1 cellular context compared by ENCODE assay signal in the genomic region with DNA sequence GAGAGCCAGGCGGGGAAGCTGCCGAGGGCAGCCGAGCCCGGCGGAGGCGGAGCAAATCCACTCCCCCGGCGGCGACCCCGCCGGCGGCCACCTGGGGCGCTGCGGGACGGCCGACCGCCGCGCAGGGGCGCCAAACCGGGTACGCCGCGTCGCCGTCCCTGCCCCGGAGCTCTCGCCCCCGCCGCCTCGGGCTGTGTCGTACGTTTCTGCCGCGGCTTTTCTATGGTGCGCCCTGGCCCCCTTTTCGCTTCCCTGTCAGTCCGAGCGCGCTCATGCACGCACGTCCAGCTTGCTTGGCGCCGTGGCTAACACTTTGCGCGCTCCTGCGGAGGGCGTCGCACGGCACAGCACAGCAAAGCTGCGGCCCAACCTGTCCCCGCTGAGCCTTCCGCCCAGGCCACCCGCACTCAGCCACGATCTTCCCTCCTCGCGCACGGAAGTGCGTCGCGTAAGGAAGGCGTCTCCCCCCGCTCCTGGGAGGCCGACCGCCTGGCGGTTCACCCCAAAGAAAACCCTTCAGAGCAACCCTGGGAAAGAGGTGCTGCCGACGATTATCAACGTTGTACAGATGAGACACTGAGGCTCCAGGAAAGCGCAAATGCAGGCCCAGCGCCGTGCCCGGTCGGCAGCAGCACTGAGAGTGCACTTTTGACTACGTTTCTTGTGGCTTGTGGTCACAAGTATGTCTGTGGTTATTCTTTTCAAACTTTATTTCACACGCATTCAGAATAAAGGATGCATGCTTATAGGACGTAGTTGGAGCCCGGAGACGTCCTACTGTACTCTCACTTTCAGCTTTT.
A peak's percentile ranks its signal among the peaks of the same experiment; 100 is the strongest.
TF ChIP-seq lines count a peak whose summit lies in the region.

A gene (minus strand): TSS at position 48 of the 800 bp plus-strand sequence. CDS start 1,857 bp downstream, outside the sequence.

TF ChIP-seq in HepG2, 621 proteins besides CTCF, POLR2A, EP300 and RAD21 (continued from another document and continues in another):
- TF ChIP-seq ZKSCAN8 (CRISPR knock-in tag; IDR thresholded peaks at IDR 0.05; ENCODE audit: borderline replicate concordance) (no peak; the same call in 1 of the 2 replicates), HOXA7 (CRISPR knock-in tag; IDR thresholded peaks at IDR 0.05) (peak; percentile 96), BRD4 (CRISPR knock-in tag; IDR thresholded peaks at IDR 0.05) (peak; percentile 100), PTBP1 (IDR thresholded peaks at IDR 0.05; ENCODE audit: low read depth, low read length, poor library complexity, severe bottlenecking) (no peak), ZNF879 (CRISPR knock-in tag; IDR thresholded peaks at IDR 0.05) (peak; percentile 97), ZNF543 (CRISPR knock-in tag; IDR thresholded peaks at IDR 0.05) (peak; percentile 99), ZNF354B (CRISPR knock-in tag; IDR thresholded peaks at IDR 0.05) (peak; percentile 97), NR2F2 (IDR thresholded peaks at IDR 0.05; ENCODE audit: borderline replicate concordance, low read depth) (no peak), ZNF530 (CRISPR knock-in tag; IDR thresholded peaks at IDR 0.05; ENCODE audit: low read depth) (no peak), TOPORS (CRISPR knock-in tag; IDR thresholded peaks at IDR 0.05) (peak; percentile 100), HES4 (CRISPR knock-in tag; IDR thresholded peaks at IDR 0.05; ENCODE audit: borderline replicate concordance) (peak; percentile 92), MTA3 (CRISPR knock-in tag; IDR thresholded peaks at IDR 0.05) (peak; percentile 83; the same call in 1 of the 2 replicates), PHF20 (CRISPR knock-in tag; IDR thresholded peaks at IDR 0.05) (no peak), CCAR2 (optimal IDR thresholded peaks at IDR 0.05; ENCODE audit: low read depth, low read length) (peak; percentile 85), MAZ (IDR thresholded peaks at IDR 0.05; ENCODE audit: borderline replicate concordance, low read depth, low read length) (peak; percentile 89), MAZ (CRISPR knock-in tag; IDR thresholded peaks at IDR 0.05; ENCODE audit: low read depth) (peak; percentile 100), ZBTB3 (CRISPR knock-in tag; IDR thresholded peaks at IDR 0.05; ENCODE audit: borderline replicate concordance, low read depth) (peak; percentile 94), CC2D1A (CRISPR knock-in tag; IDR thresholded peaks at IDR 0.05) (peak; percentile 99), ZNF350 (CRISPR knock-in tag; IDR thresholded peaks at IDR 0.05; ENCODE audit: borderline replicate concordance, low read depth) (peak; percentile 99), NR2F6 (IDR thresholded peaks at IDR 0.05) (no peak; the same call in 1 of the 2 replicates), NR2F6 (CRISPR knock-in tag; IDR thresholded peaks at IDR 0.05) (peak; percentile 85; the same call in 1 of the 2 replicates), ZNF720 (CRISPR knock-in tag; IDR thresholded peaks at IDR 0.05) (no peak; the same call in 1 of the 2 replicates), RXRA (CRISPR knock-in tag; IDR thresholded peaks at IDR 0.05) (peak; percentile 96), EEA1 (CRISPR knock-in tag; IDR thresholded peaks at IDR 0.05; ENCODE audit: borderline replicate concordance) (peak; percentile 99), ZBTB7B (CRISPR knock-in tag; IDR thresholded peaks at IDR 0.05) (peak; percentile 97), ZNF569 (CRISPR knock-in tag; IDR thresholded peaks at IDR 0.05; ENCODE audit: borderline replicate concordance) (peak; percentile 95), RCOR2 (CRISPR knock-in tag; IDR thresholded peaks at IDR 0.05) (peak; percentile 54), NFATC3 (CRISPR knock-in tag; IDR thresholded peaks at IDR 0.05) (peak; percentile 100), ZNF451 (CRISPR knock-in tag; IDR thresholded peaks at IDR 0.05) (peak; percentile 100), SALL2 (CRISPR knock-in tag; IDR thresholded peaks at IDR 0.05) (peak; percentile 100)
- TF ChIP-seq, protein P1, sequence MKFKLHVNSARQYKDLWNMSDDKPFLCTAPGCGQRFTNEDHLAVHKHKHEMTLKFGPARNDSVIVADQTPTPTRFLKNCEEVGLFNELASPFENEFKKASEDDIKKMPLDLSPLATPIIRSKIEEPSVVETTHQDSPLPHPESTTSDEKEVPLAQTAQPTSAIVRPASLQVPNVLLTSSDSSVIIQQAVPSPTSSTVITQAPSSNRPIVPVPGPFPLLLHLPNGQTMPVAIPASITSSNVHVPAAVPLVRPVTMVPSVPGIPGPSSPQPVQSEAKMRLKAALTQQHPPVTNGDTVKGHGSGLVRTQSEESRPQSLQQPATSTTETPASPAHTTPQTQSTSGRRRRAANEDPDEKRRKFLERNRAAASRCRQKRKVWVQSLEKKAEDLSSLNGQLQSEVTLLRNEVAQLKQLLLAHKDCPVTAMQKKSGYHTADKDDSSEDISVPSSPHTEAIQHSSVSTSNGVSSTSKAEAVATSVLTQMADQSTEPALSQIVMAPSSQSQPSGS (CRISPR knock-in tag; IDR thresholded peaks at IDR 0.05), result peak; percentile 98
- TF ChIP-seq, protein P2, sequence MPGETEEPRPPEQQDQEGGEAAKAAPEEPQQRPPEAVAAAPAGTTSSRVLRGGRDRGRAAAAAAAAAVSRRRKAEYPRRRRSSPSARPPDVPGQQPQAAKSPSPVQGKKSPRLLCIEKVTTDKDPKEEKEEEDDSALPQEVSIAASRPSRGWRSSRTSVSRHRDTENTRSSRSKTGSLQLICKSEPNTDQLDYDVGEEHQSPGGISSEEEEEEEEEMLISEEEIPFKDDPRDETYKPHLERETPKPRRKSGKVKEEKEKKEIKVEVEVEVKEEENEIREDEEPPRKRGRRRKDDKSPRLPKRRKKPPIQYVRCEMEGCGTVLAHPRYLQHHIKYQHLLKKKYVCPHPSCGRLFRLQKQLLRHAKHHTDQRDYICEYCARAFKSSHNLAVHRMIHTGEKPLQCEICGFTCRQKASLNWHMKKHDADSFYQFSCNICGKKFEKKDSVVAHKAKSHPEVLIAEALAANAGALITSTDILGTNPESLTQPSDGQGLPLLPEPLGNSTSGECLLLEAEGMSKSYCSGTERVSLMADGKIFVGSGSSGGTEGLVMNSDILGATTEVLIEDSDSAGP (CRISPR knock-in tag; IDR thresholded peaks at IDR 0.05; ENCODE audit: borderline replicate concordance), result peak; percentile 99
- TF ChIP-seq, protein P3, sequence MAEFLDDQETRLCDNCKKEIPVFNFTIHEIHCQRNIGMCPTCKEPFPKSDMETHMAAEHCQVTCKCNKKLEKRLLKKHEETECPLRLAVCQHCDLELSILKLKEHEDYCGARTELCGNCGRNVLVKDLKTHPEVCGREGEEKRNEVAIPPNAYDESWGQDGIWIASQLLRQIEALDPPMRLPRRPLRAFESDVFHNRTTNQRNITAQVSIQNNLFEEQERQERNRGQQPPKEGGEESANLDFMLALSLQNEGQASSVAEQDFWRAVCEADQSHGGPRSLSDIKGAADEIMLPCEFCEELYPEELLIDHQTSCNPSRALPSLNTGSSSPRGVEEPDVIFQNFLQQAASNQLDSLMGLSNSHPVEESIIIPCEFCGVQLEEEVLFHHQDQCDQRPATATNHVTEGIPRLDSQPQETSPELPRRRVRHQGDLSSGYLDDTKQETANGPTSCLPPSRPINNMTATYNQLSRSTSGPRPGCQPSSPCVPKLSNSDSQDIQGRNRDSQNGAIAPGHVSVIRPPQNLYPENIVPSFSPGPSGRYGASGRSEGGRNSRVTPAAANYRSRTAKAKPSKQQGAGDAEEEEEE (CRISPR knock-in tag; IDR thresholded peaks at IDR 0.05; ENCODE audit: borderline replicate concordance), result peak; percentile 99
- TF ChIP-seq, protein P4, sequence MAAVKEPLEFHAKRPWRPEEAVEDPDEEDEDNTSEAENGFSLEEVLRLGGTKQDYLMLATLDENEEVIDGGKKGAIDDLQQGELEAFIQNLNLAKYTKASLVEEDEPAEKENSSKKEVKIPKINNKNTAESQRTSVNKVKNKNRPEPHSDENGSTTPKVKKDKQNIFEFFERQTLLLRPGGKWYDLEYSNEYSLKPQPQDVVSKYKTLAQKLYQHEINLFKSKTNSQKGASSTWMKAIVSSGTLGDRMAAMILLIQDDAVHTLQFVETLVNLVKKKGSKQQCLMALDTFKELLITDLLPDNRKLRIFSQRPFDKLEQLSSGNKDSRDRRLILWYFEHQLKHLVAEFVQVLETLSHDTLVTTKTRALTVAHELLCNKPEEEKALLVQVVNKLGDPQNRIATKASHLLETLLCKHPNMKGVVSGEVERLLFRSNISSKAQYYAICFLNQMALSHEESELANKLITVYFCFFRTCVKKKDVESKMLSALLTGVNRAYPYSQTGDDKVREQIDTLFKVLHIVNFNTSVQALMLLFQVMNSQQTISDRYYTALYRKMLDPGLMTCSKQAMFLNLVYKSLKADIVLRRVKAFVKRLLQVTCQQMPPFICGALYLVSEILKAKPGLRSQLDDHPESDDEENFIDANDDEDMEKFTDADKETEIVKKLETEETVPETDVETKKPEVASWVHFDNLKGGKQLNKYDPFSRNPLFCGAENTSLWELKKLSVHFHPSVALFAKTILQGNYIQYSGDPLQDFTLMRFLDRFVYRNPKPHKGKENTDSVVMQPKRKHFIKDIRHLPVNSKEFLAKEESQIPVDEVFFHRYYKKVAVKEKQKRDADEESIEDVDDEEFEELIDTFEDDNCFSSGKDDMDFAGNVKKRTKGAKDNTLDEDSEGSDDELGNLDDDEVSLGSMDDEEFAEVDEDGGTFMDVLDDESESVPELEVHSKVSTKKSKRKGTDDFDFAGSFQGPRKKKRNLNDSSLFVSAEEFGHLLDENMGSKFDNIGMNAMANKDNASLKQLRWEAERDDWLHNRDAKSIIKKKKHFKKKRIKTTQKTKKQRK (IDR thresholded peaks at IDR 0.05; ENCODE audit: low read length), result no peak
- TF ChIP-seq, protein P5, sequence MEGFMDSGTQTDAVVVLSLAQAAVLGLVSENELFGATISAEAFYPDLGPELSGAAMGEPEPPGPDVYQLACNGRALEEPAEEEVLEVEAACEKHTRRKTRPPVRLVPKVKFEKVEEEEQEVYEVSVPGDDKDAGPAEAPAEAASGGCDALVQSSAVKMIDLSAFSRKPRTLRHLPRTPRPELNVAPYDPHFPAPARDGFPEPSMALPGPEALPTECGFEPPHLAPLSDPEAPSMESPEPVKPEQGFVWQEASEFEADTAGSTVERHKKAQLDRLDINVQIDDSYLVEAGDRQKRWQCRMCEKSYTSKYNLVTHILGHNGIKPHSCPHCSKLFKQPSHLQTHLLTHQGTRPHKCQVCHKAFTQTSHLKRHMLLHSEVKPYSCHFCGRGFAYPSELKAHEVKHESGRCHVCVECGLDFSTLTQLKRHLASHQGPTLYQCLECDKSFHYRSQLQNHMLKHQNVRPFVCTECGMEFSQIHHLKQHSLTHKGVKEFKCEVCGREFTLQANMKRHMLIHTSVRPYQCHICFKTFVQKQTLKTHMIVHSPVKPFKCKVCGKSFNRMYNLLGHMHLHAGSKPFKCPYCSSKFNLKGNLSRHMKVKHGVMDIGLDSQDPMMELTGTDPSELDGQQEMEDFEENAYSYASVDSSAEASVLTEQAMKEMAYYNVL (CRISPR knock-in tag; IDR thresholded peaks at IDR 0.05; ENCODE audit: borderline replicate concordance), result peak; percentile 99
- TF ChIP-seq, protein P6, sequence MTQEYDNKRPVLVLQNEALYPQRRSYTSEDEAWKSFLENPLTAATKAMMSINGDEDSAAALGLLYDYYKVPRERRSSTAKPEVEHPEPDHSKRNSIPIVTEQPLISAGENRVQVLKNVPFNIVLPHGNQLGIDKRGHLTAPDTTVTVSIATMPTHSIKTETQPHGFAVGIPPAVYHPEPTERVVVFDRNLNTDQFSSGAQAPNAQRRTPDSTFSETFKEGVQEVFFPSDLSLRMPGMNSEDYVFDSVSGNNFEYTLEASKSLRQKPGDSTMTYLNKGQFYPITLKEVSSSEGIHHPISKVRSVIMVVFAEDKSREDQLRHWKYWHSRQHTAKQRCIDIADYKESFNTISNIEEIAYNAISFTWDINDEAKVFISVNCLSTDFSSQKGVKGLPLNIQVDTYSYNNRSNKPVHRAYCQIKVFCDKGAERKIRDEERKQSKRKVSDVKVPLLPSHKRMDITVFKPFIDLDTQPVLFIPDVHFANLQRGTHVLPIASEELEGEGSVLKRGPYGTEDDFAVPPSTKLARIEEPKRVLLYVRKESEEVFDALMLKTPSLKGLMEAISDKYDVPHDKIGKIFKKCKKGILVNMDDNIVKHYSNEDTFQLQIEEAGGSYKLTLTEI (CRISPR knock-in tag; conservative IDR thresholded peaks at IDR 0.05), result no peak
- TF ChIP-seq, protein P7, sequence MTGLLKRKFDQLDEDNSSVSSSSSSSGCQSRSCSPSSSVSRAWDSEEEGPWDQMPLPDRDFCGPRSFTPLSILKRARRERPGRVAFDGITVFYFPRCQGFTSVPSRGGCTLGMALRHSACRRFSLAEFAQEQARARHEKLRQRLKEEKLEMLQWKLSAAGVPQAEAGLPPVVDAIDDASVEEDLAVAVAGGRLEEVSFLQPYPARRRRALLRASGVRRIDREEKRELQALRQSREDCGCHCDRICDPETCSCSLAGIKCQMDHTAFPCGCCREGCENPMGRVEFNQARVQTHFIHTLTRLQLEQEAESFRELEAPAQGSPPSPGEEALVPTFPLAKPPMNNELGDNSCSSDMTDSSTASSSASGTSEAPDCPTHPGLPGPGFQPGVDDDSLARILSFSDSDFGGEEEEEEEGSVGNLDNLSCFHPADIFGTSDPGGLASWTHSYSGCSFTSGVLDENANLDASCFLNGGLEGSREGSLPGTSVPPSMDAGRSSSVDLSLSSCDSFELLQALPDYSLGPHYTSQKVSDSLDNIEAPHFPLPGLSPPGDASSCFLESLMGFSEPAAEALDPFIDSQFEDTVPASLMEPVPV (CRISPR knock-in tag; IDR thresholded peaks at IDR 0.05), result peak; percentile 100
- TF ChIP-seq, protein P8, sequence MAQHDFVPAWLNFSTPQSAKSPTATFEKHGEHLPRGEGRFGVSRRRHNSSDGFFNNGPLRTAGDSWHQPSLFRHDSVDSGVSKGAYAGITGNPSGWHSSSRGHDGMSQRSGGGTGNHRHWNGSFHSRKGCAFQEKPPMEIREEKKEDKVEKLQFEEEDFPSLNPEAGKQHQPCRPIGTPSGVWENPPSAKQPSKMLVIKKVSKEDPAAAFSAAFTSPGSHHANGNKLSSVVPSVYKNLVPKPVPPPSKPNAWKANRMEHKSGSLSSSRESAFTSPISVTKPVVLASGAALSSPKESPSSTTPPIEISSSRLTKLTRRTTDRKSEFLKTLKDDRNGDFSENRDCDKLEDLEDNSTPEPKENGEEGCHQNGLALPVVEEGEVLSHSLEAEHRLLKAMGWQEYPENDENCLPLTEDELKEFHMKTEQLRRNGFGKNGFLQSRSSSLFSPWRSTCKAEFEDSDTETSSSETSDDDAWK (CRISPR knock-in tag; IDR thresholded peaks at IDR 0.05), result no peak
- TF ChIP-seq, protein P9, sequence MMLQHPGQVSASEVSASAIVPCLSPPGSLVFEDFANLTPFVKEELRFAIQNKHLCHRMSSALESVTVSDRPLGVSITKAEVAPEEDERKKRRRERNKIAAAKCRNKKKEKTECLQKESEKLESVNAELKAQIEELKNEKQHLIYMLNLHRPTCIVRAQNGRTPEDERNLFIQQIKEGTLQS (CRISPR knock-in tag; IDR thresholded peaks at IDR 0.05), result peak; percentile 80; the same call in 1 of the 2 replicates
- TF ChIP-seq, protein P10, sequence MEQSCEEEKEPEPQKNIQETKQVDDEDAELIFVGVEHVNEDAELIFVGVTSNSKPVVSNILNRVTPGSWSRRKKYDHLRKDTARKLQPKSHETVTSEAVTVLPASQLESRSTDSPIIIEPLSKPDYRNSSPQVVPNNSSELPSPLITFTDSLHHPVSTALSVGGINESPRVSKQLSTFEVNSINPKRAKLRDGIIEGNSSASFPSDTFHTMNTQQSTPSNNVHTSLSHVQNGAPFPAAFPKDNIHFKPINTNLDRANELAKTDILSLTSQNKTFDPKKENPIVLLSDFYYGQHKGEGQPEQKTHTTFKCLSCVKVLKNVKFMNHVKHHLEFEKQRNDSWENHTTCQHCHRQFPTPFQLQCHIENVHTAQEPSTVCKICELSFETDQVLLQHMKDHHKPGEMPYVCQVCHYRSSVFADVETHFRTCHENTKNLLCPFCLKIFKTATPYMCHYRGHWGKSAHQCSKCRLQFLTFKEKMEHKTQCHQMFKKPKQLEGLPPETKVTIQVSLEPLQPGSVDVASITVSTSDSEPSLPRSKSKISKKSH (CRISPR knock-in tag; IDR thresholded peaks at IDR 0.05; ENCODE audit: borderline replicate concordance), result peak; percentile 100
